In genomic region chr16:84299734-84300440, GRCh38 we compare ENCODE assay signal across 25 cellular contexts. TPM values are rescaled to one million over a fixed set of nuclear protein-coding genes. Genes with fewer than 3 reads are reported as not detected.
DNase-seq lines count a peak whose midpoint lies in the region; TF ChIP-seq lines count a peak whose summit lies in the region.
"Had no signal": no experiment of that assay in that cellular context is flagged by ENCODE, and none has a peak within 500 bp of the region (broad histone marks: within the 10 kb centered on the region; RNA-seq: fewer than 3 reads in every experiment).

No MANE protein-coding gene starts in this region.

- H3K56ac ChIP-seq in H9 (ENCODE audit: insufficient read length, low read depth, low read length), result no peak overlapping the region

- peak overlapping the region; percentile 5 for H3K4me2 ChIP-seq in H9 (ENCODE audit: insufficient read depth, insufficient read length, low read length)

- H3K18ac ChIP-seq in H9 (ENCODE audit: insufficient read length, low read depth, low read length), result no peak overlapping the region

- H3K36me3 Mint-ChIP-seq in H9 (ENCODE audit: insufficient read depth in 1 of 3, low read depth in 3 of 3), result no peaks in the 10 kb centered on the region; a peak in 1 of 7 replicates
- H3K36me3 Mint-ChIP-seq: activated naive CD4-positive, alpha-beta T cell treated with anti-CD3 and anti-CD28 coated beads, Interleukin-2, amount 50 U/mL, for 72 hours; immature natural killer cell; mesothelial cell of epicardium had no signal

- peak overlapping the region; percentile 51 to 88 (median 66); a peak in 6 of 7 replicates for H3K27ac Mint-ChIP-seq in H9
- H3K27ac Mint-ChIP-seq: activated naive CD4-positive, alpha-beta T cell treated with anti-CD3 and anti-CD28 coated beads, Interleukin-2, amount 50 U/mL, for 72 hours; immature natural killer cell; mesothelial cell of epicardium; T-helper 2 cell treated with Interferon-gamma antibody and Interleukin-4, amounts not matched to agents 5 μg/mL and 100 μg/mL, for 36 hours had no signal

- TF ChIP-seq POLR2A in stomach (IDR thresholded peaks at IDR 0.05), result no peak

- no peaks in the 10 kb centered on the region for H4K20me1 ChIP-seq in H9 (ENCODE audit: control insufficient read depth, insufficient read depth, insufficient read length)

- H3K4me3 ChIP-seq in colonic mucosa (no peak overlapping the region), stomach (no peak overlapping the region)
- H3K4me3 ChIP-seq: heart left ventricle, left ventricle myocardium inferior, upper lobe of right lung had no signal

- H3K79me2 ChIP-seq in H9 (ENCODE audit: insufficient read depth, low read length), result no peaks in the 10 kb centered on the region

- H2BK20ac ChIP-seq in H9 (ENCODE audit: low read depth, low read length, poor library complexity, severe bottlenecking), result no peak overlapping the region

- H3K14ac ChIP-seq in H9 (ENCODE audit: insufficient read depth, low read length), result no peak overlapping the region

- H3K9me3 ChIP-seq in H9 (ENCODE audit: control insufficient read depth, low read depth, low read length) (no peaks in the 10 kb centered on the region), colonic mucosa (no peaks in the 10 kb centered on the region), stomach (no peaks in the 10 kb centered on the region)
- H3K9me3 ChIP-seq: Caco-2, heart left ventricle, left ventricle myocardium inferior, upper lobe of right lung had no signal

- no peak for TF ChIP-seq EP300 in stomach (IDR thresholded peaks at IDR 0.05)

- no peak overlapping the region for H3K23ac ChIP-seq in H9 (ENCODE audit: insufficient read length, low read depth, low read length)

- no peak overlapping the region for H3K27ac ChIP-seq in H9 (ENCODE audit: insufficient read length, low read depth, low read length)
- H3K27ac ChIP-seq in colonic mucosa, result peak overlapping the region; percentile 53
- H3K27ac ChIP-seq in stomach, result peak overlapping the region; percentile 37 to 90 (median 80)
- H3K27ac ChIP-seq: left ventricle myocardium inferior, upper lobe of right lung had no signal

- peaks cover 6% of the 10 kb centered on the region; the same call in 1 of the 2 replicates for H3K4me1 ChIP-seq in H9 (ENCODE audit: insufficient read depth, low read length)
- peaks cover 1% of the 10 kb centered on the region for H3K4me1 ChIP-seq in colonic mucosa
- H3K4me1 ChIP-seq in stomach, result peaks cover 3 to 49% (median 21%) of the 10 kb centered on the region in 4 donors

- no peak overlapping the region for H3T11ph ChIP-seq in H9 (ENCODE audit: low read length)

- no peak overlapping the region for H2BK15ac ChIP-seq in H9 (ENCODE audit: low read depth, low read length)

- no CpG with 5 or more reads among the region's 7 CpGs for WGBS in H9 (ENCODE audit: extremely low coverage, insufficient read length, low lambda C conversion rate)
- 54 to 66% (median 59%) methylated on average over 5 to 7 of the region's 7 CpGs for WGBS in stomach, 5 donors

- H3K9ac ChIP-seq in H9 (ENCODE audit: extremely low read depth, insufficient read length, low read length) (no peak overlapping the region), colonic mucosa (ENCODE audit: low read depth in 2 of 2, low read length in 2 of 2) (no peak overlapping the region)

- H3K23me2 ChIP-seq in H9 (ENCODE audit: insufficient read length, low read depth, low read length, poor library complexity, severe bottlenecking), result no peaks in the 10 kb centered on the region

- H2BK12ac ChIP-seq in H9 (ENCODE audit: insufficient read length, low read depth, low read length), result no peak overlapping the region

- H3K9me3 Mint-ChIP-seq in H9, result no peaks in the 10 kb centered on the region; a peak in 1 of 5 replicates
- H3K9me3 Mint-ChIP-seq: activated naive CD4-positive, alpha-beta T cell treated with anti-CD3 and anti-CD28 coated beads, Interleukin-2, amount 50 U/mL, for 72 hours; dendritic cell treated with granulocyte-macrophage colony-stimulating factor and Interleukin-4, amounts not matched to agents 40 ng/mL and 50 ng/mL, for 4 days; immature natural killer cell; mesothelial cell of epicardium; T-helper 2 cell treated with Interferon-gamma antibody and Interleukin-4, amounts not matched to agents 5 μg/mL and 100 μg/mL, for 36 hours had no signal

- H2AFZ ChIP-seq in H9 (ENCODE audit: low read length), result no peak overlapping the region

- no peak overlapping the region for H4K91ac ChIP-seq in H9 (ENCODE audit: insufficient read length, low read depth, low read length)

- DNase-seq in H9 (peak; percentile 60), colonic mucosa (no peak), iPS-NIHi7 (ENCODE audit: extremely low spot score) (peak; percentile 53), stomach (no peak), GF-D8 (lab: John Stamatoyannopoulos, UW) (no peak), NCI-H1694 treated with DMSO at 0.1 percent for 48 hours (lab: John Stamatoyannopoulos, UW) (no peak), DMS53 treated with DMSO at 0.1 percent for 48 hours (lab: John Stamatoyannopoulos, UW; ENCODE audit: unreplicated experiment) (no peak)
- DNase-seq: activated CD4-positive, alpha-beta T cell treated with anti-CD3 and anti-CD28 coated beads, Interleukin-2, amount 50 U/mL, for 1 hour; aorta; C1 segment of cervical spinal cord; Caco-2; heart left ventricle; immature natural killer cell; left ventricle myocardium inferior; NCI-H1092 treated with DMSO at 0.1 percent for 48 hours; NCI-H2081; NCI-H226; NCI-H774; stimulated activated CD8-positive, alpha-beta memory T cell treated with anti-CD3 and anti-CD28 coated beads, Interleukin-4, amount 100 ng/mL, for 48 hours; upper lobe of right lung had no signal

- H3K4me3 Mint-ChIP-seq in H9, result peak overlapping the region; percentile 20 to 45; a peak in 2 of 5 replicates
- H3K4me3 Mint-ChIP-seq: dendritic cell treated with granulocyte-macrophage colony-stimulating factor and Interleukin-4, amounts not matched to agents 40 ng/mL and 50 ng/mL, for 4 days; immature natural killer cell; mesothelial cell of epicardium; T-helper 2 cell treated with Interferon-gamma antibody and Interleukin-4, amounts not matched to agents 5 μg/mL and 100 μg/mL, for 36 hours had no signal

- TF ChIP-seq CTCF in H9 (conservative IDR thresholded peaks at IDR 0.05) (no peak), colonic mucosa (IDR thresholded peaks at IDR 0.05) (no peak), stomach (IDR thresholded peaks at IDR 0.05) (no peak)

- intact Hi-C loops in colonic mucosa (cut with DNase I), result no loop called here
- intact Hi-C loops in stomach (cut with DNase I; ENCODE audit: low total_unique reads), result no loop called here

- H2BK120ac ChIP-seq in H9 (ENCODE audit: low read depth, low read length, poor library complexity, severe bottlenecking), result no peak overlapping the region

- H4K5ac ChIP-seq in H9 (ENCODE audit: insufficient read length, low read depth, low read length), result no peak overlapping the region

- H3K36me3 ChIP-seq in colonic mucosa (no peaks in the 10 kb centered on the region), stomach (no peaks in the 10 kb centered on the region)
- H3K36me3 ChIP-seq: heart left ventricle, left ventricle myocardium inferior, upper lobe of right lung had no signal

- H3K27me3 ChIP-seq in H9 (ENCODE audit: insufficient read depth, low read length), result no peaks in the 10 kb centered on the region
- no peaks in the 10 kb centered on the region for H3K27me3 ChIP-seq in colonic mucosa
- H3K27me3 ChIP-seq in stomach, result peaks cover 0 to 14% (median 4%) of the 10 kb centered on the region in 3 donors
- H3K27me3 ChIP-seq: upper lobe of right lung had no signal

- H3K79me1 ChIP-seq in H9 (ENCODE audit: insufficient read depth, low read depth, low read length, poor library complexity, severe bottlenecking), result no peaks in the 10 kb centered on the region

- peaks cover 25% of the 10 kb centered on the region for H3K27me3 Mint-ChIP-seq in H9 (ENCODE audit: low read depth)

- H2AK5ac ChIP-seq in H9 (ENCODE audit: insufficient read length, low read length), result no peak overlapping the region

- no peak overlapping the region for H3K4ac ChIP-seq in H9 (ENCODE audit: low read depth, low read length)

- H4K8ac ChIP-seq in H9 (replicated peaks; ENCODE audit: insufficient read length, low read depth, low read length), result no peak overlapping the region

- H3K4me1 Mint-ChIP-seq in H9, result peaks cover 66 to 67% of the 10 kb centered on the region in 2 experiments

- no peak overlapping the region for H2BK5ac ChIP-seq in H9 (ENCODE audit: insufficient read length, low read length)

RNA-seq across cellular contexts. Expression of gene WFDC1, which starts 5.2 kb away (rescaled TPM):
- 0.24 and 0.29 TPM in 2 replicates for total RNA-seq in H9 (2021)
- 10 to 100 TPM in 1 of 2 donors, 1 to 10 TPM in 1; 4.4 to 17.4 TPM for total RNA-seq in colonic mucosa
- 10 to 100 TPM in 4 of 5 donors, not detected in 1; 10.7 to 64.3 (median 20.8) TPM for total RNA-seq in stomach
- polyA plus RNA-seq in stomach, result 10 to 100 TPM; 12.9 to 19.4 (median 13.9) TPM
- total RNA-seq: activated naive CD4-positive, alpha-beta T cell treated with anti-CD3 and anti-CD28 coated beads, Interleukin-2, amount 50 U/mL, for 72 hours; Caco-2 had no signal
- polyA plus RNA-seq: immature natural killer cell, neural cell had no signal

Comparison
In these comparisons a context has a peak if more than half of its experiments do, and no peak if none do; other contexts are left out.
1. DNase-seq: peak in H9 (single experiment) and iPS-NIHi7 (single experiment); none in colonic mucosa (single experiment), stomach (single experiment), GF-D8 (single experiment), NCI-H1694 treated with DMSO at 0.1 percent for 48 hours (single experiment) and DMS53 treated with DMSO at 0.1 percent for 48 hours (single experiment).